23 cellular contexts compared by ENCODE assay signal in genomic region chr1:46703927-46704641, GRCh38. TPM values are rescaled to one million over a fixed set of nuclear protein-coding genes. Genes with fewer than 3 reads are reported as not detected.
DNase-seq lines count a peak whose midpoint lies in the region; ATAC-seq and TF ChIP-seq lines count a peak whose summit lies in the region.
"Had no signal": no experiment of that assay in that cellular context is flagged by ENCODE, and none has a peak within 500 bp of the region (broad histone marks: within the 10 kb centered on the region; RNA-seq: fewer than 3 reads in every experiment).

No MANE protein-coding gene starts in this region.

- peaks cover 0 to 25% of the 10 kb centered on the region in 2 donors for H3K36me3 Mint-ChIP-seq in activated naive CD4-positive, alpha-beta T cell treated with anti-CD3 and anti-CD28 coated beads, Interleukin-2, amount 50 U/mL, for 72 hours
- H3K36me3 Mint-ChIP-seq in activated naive CD4-positive, alpha-beta T cell treated with anti-CD3 and anti-CD28 coated beads, Interleukin-2, amount 10 ng/mL, durations not matched to agents 7 days and 5 days, result peaks cover 50% of the 10 kb centered on the region

- H3K27me3 ChIP-seq in stomach (no peaks in the 10 kb centered on the region), heart left ventricle (no peaks in the 10 kb centered on the region)
- H3K27me3 ChIP-seq: BLaER1, MG63 had no signal

- H3K9me3 Mint-ChIP-seq in activated naive CD4-positive, alpha-beta T cell treated with anti-CD3 and anti-CD28 coated beads, Interleukin-2, amount 50 U/mL, for 72 hours, result no peaks in the 10 kb centered on the region
- H3K9me3 Mint-ChIP-seq in activated naive CD4-positive, alpha-beta T cell treated with anti-CD3 and anti-CD28 coated beads, Interleukin-2, amount 10 ng/mL, durations not matched to agents 7 days and 5 days, result no peaks in the 10 kb centered on the region
- H3K9me3 Mint-ChIP-seq: CD8-positive, alpha-beta memory T cell had no signal

- TF ChIP-seq POLR2A in stomach (IDR thresholded peaks at IDR 0.05) (no peak), heart left ventricle (IDR thresholded peaks at IDR 0.05) (no peak)

- TF ChIP-seq CTCF in VCaP (conservative IDR thresholded peaks at IDR 0.05) (no peak), fibroblast of villous mesenchyme (IDR thresholded peaks at IDR 0.05; ENCODE audit: insufficient read depth, low read depth, low read length) (no peak), stomach (IDR thresholded peaks at IDR 0.05) (no peak), heart left ventricle (IDR thresholded peaks at IDR 0.05) (no peak), RWPE1 (conservative IDR thresholded peaks at IDR 0.05; ENCODE audit: low read depth) (no peak)

- H3K27ac Mint-ChIP-seq in activated naive CD4-positive, alpha-beta T cell treated with anti-CD3 and anti-CD28 coated beads, Interleukin-2, amount 50 U/mL, for 72 hours, result peak overlapping the region; percentile 18 to 91
- H3K27ac Mint-ChIP-seq in activated naive CD4-positive, alpha-beta T cell treated with anti-CD3 and anti-CD28 coated beads, Interleukin-2, amount 10 ng/mL, durations not matched to agents 7 days and 5 days, result no peak overlapping the region

- no peaks in the 10 kb centered on the region for H3K27me3 Mint-ChIP-seq in activated naive CD4-positive, alpha-beta T cell treated with anti-CD3 and anti-CD28 coated beads, Interleukin-2, amount 10 ng/mL, durations not matched to agents 7 days and 5 days
- H3K27me3 Mint-ChIP-seq: CD8-positive, alpha-beta memory T cell had no signal

- H3K36me3 ChIP-seq in stomach, result peaks cover 35 to 85% (median 82%) of the 10 kb centered on the region in 4 donors
- H3K36me3 ChIP-seq in heart left ventricle, result peaks cover 0 to 97% (median 76%) of the 10 kb centered on the region in 9 donors

- intact Hi-C loops in stomach (cut with DNase I; ENCODE audit: low total_unique reads) (no loop called here), heart left ventricle (cut with DNase I) (no loop called here)

- H3K4me1 Mint-ChIP-seq in activated naive CD4-positive, alpha-beta T cell treated with anti-CD3 and anti-CD28 coated beads, Interleukin-2, amount 10 ng/mL, durations not matched to agents 7 days and 5 days, result peaks cover under 1% of the 10 kb centered on the region

- H3K4me3 ChIP-seq in fibroblast of villous mesenchyme (ENCODE audit: low read depth, low read length), result no peak overlapping the region
- H3K4me3 ChIP-seq in stomach, result no peak overlapping the region
- no peak overlapping the region for H3K4me3 ChIP-seq in heart left ventricle
- H3K4me3 ChIP-seq: BLaER1, MG63 had no signal

- ATAC-seq in activated naive CD4-positive, alpha-beta T cell treated with anti-CD3 and anti-CD28 coated beads, Interleukin-2, amount 50 U/mL, for 72 hours, result no peak
- ATAC-seq in heart left ventricle, result no peak
- no peak for ATAC-seq in HG02763 (IDR thresholded peaks at IDR 0.05; ENCODE audit: unreplicated experiment)
- ATAC-seq: SK-N-SH treated with all-trans-retinoic acid at 6 μM for 48 hours had no signal

- WGBS in stomach, 5 donors, result 38 to 61% (median 52%) methylated on average over 3 of the region's 3 CpGs
- WGBS in heart left ventricle, 4 donors, result 90 to 95% (median 93%) methylated on average over 3 of the region's 3 CpGs

- peaks cover 4 to 50% (median 33%) of the 10 kb centered on the region in 4 donors for H3K4me1 ChIP-seq in stomach
- peaks cover 0 to 9% (median 0%) of the 10 kb centered on the region in 12 donors for H3K4me1 ChIP-seq in heart left ventricle
- H3K4me1 ChIP-seq: BLaER1 had no signal

- H3K27ac ChIP-seq in VCaP (peak overlapping the region; percentile 56), stomach (peak overlapping the region in 3 of 5 donors; percentile 14 to 66 (median 61)), heart left ventricle (no peak overlapping the region), RWPE1 (no peak overlapping the region)
- H3K27ac ChIP-seq: BLaER1 had no signal

- H3K9me3 ChIP-seq in stomach (no peaks in the 10 kb centered on the region), heart left ventricle (no peaks in the 10 kb centered on the region)
- H3K9me3 ChIP-seq: BLaER1, MG63 had no signal

- DNase-seq in activated naive CD4-positive, alpha-beta T cell treated with anti-CD3 and anti-CD28 coated beads, Interleukin-2, amount 50 U/mL, for 72 hours (ENCODE audit: low spot score in 2 of 2), result no peak
- no peak for DNase-seq in activated naive CD4-positive, alpha-beta T cell treated with anti-CD3 and anti-CD28 coated beads, Interleukin-2, amount 10 ng/mL, durations not matched to agents 7 days and 5 days
- DNase-seq in fibroblast of villous mesenchyme (ENCODE audit: low read depth) (peak; percentile 6), stomach (no peak), heart left ventricle (no peak), RWPE1 (ENCODE audit: low spot score) (no peak)
- DNase-seq: CD8-positive, alpha-beta memory T cell; DMS53; EL; MG63; NCI-H1092; NCI-H146; NCI-H2081; NCI-H2171 treated with DMSO at 0.1 percent for 48 hours; NCI-H446 treated with DMSO at 0.1 percent for 48 hours; NK-92 treated with Interleukin-12 subunit alpha and Interleukin-12 subunit beta, amount 100 ng/mL, for 24 hours; SHP77 had no signal

- TF ChIP-seq EP300 in stomach (IDR thresholded peaks at IDR 0.05), result no peak

- POLR2A ChIA-PET in RWPE1 (lab: Yijun Ruan, JAX; ENCODE audit: low non-redundant PET), result interaction anchor here (0.7 kb wide), 1 partner anchor 1388 kb away, joined by 4 read pairs; no protein-coding TSS in a partner anchor

- H3K4me3 Mint-ChIP-seq in activated naive CD4-positive, alpha-beta T cell treated with anti-CD3 and anti-CD28 coated beads, Interleukin-2, amount 10 ng/mL, durations not matched to agents 7 days and 5 days, result no peak overlapping the region
- H3K4me3 Mint-ChIP-seq: CD8-positive, alpha-beta memory T cell had no signal

- CTCF ChIA-PET in activated naive CD4-positive, alpha-beta T cell treated with anti-CD3 and anti-CD28 coated beads, Interleukin-2, amount 10 ng/mL, durations not matched to agents 7 days and 5 days (lab: Charles Lee), result no interaction called here
- CTCF ChIA-PET in RWPE1 (lab: Yijun Ruan, JAX), result no interaction called here

RNA-seq across cellular contexts. Expression of gene EFCAB14, which starts 14.8 kb away (rescaled TPM):
- total RNA-seq in activated naive CD4-positive, alpha-beta T cell treated with anti-CD3 and anti-CD28 coated beads, Interleukin-2, amount 50 U/mL, for 72 hours, result 10 to 100 TPM; 41.4 to 45.1 TPM
- total RNA-seq in fibroblast of villous mesenchyme, result 58.3 and 64.3 TPM in 2 replicates
- total RNA-seq in stomach, result 100 to 1,000 TPM in 3 of 5 donors, 10 to 100 TPM in 2; 45.5 to 164 (median 138) TPM
- polyA plus RNA-seq in stomach, result 10 to 100 TPM; 19.6 to 59.6 (median 37.2) TPM
- 10 to 100 TPM; 46.6 to 91.9 (median 64.0) TPM for total RNA-seq in heart left ventricle
- 10 to 100 TPM; 10.7 to 39.4 TPM for polyA plus RNA-seq in heart left ventricle

RNA-seq across cellular contexts. Expression of gene TEX38, which starts 32.4 kb away (rescaled TPM):
- total RNA-seq in activated naive CD4-positive, alpha-beta T cell treated with anti-CD3 and anti-CD28 coated beads, Interleukin-2, amount 50 U/mL, for 72 hours, result under 1 TPM in 1 of 2 donors, not detected in 1; 0.55 TPM
- total RNA-seq in fibroblast of villous mesenchyme (under 0.01 TPM in 1 of 2 replicates, not detected in the other), stomach (not detected), heart left ventricle (under 1 TPM in 1 of 9 donors, not detected in 8; 0.81 TPM)
- polyA plus RNA-seq in stomach (not detected), heart left ventricle (not detected)
- total RNA-seq: A673; CD8-positive, alpha-beta memory T cell; H1 had no signal

RNA-seq across cellular contexts. Expression of gene ATPAF1, which starts 35.9 kb away (rescaled TPM):
- 10 to 100 TPM; 36.2 to 50.2 TPM for total RNA-seq in activated naive CD4-positive, alpha-beta T cell treated with anti-CD3 and anti-CD28 coated beads, Interleukin-2, amount 50 U/mL, for 72 hours
- 43.8 and 66.1 TPM in 2 replicates for total RNA-seq in fibroblast of villous mesenchyme
- total RNA-seq in stomach, result 10 to 100 TPM; 32.6 to 88.8 (median 49.0) TPM
- 10 to 100 TPM; 36.5 to 39.6 (median 39.0) TPM for polyA plus RNA-seq in stomach
- total RNA-seq in heart left ventricle, result 100 to 1,000 TPM; 147 to 237 (median 179) TPM
- polyA plus RNA-seq in heart left ventricle, result 100 to 1,000 TPM in 1 of 2 donors, 10 to 100 TPM in 1; 96.8 to 263 TPM

Comparison
In these comparisons a context has a peak if more than half of its experiments do, and no peak if none do; other contexts are left out.
1. H3K27ac ChIP-seq: peak in VCaP (single experiment) and stomach (3 of 5); none in heart left ventricle (0 of 12) and RWPE1 (single experiment).